In genomic region chr11:47394322-47395224, GRCh38 we compare ENCODE assay signal across 8 cellular contexts. TPM values are rescaled to one million over a fixed set of nuclear protein-coding genes. Genes with fewer than 3 reads are reported as not detected.
A peak's percentile ranks its signal among the peaks of the same experiment; 100 is the strongest.
DNase-seq lines count a peak whose midpoint lies in the region; ATAC-seq and TF ChIP-seq lines count a peak whose summit lies in the region.

No MANE protein-coding gene starts in this region.

- H3K27ac ChIP-seq in Karpas-422 (ENCODE audit: low read length) = peak overlapping the region; percentile 84

- no peaks in the 10 kb centered on the region for H3K27me3 ChIP-seq in Karpas-422 (ENCODE audit: low read length)

- no peaks in the 10 kb centered on the region for H4K20me1 ChIP-seq in Karpas-422 (ENCODE audit: insufficient read depth, low read depth, low read length)

- no peaks in the 10 kb centered on the region for H3K9me3 ChIP-seq in Karpas-422 (ENCODE audit: low read length)

- peaks cover 45% of the 10 kb centered on the region for H3K4me1 ChIP-seq in Karpas-422 (ENCODE audit: low read length)

- no peak overlapping the region for H2AFZ ChIP-seq in Karpas-422 (ENCODE audit: low read length)

- POLR2A ChIA-PET in HEK293T (lab: Yijun Ruan, JAX) = no interaction called here

- peak overlapping the region; percentile 79 for H3K9ac ChIP-seq in Karpas-422 (ENCODE audit: low read length)

- peak; percentile 91 for DNase-seq in Karpas-422
- peak; percentile 55 for DNase-seq in activated T-cell treated with anti-CD3 and anti-CD28 coated beads, Interleukin-2, amount 50 U/mL, for 1 hour
- DNase-seq in Right ventricle myocardium inferior (ENCODE audit: missing footprints) = peak; percentile 93
- DNase-seq in stimulated activated CD4-positive, alpha-beta T cell treated with anti-CD3 and anti-CD28 coated beads, Interleukin-15, amount 100 ng/mL, for 24 hours = peak; percentile 73
- DNase-seq in NCI-H226 = no peak
- DNase-seq in HEK293T (ENCODE audit: extremely low spot score) = no peak

- CTCF ChIA-PET in HEK293T (lab: Yijun Ruan, JAX) = no interaction called here

- H3K9me2 ChIP-seq in Karpas-422 (replicated peaks; ENCODE audit: insufficient read depth, low read length) = no peaks in the 10 kb centered on the region

- peak; percentile 69 for ATAC-seq in GM18909 (IDR thresholded peaks at IDR 0.05; ENCODE audit: poor library complexity, unreplicated experiment)
- peak; percentile 44 for ATAC-seq in Right ventricle myocardium inferior
- ATAC-seq in HG03135 (IDR thresholded peaks at IDR 0.05; ENCODE audit: unreplicated experiment) = no peak

- intact Hi-C loops in Right ventricle myocardium inferior (cut with DNase I) = no loop called here

- H3K79me2 ChIP-seq in Karpas-422 (ENCODE audit: low read length) = no peaks in the 10 kb centered on the region

- no peaks in the 10 kb centered on the region for H3K36me3 ChIP-seq in Karpas-422 (ENCODE audit: insufficient read depth, low read length)

- peak overlapping the region; percentile 66 for H3K4me2 ChIP-seq in Karpas-422 (ENCODE audit: low read depth, low read length, poor library complexity, severe bottlenecking)

- H3K4me3 ChIP-seq in Karpas-422 (ENCODE audit: low read length) = peak overlapping the region; percentile 59; the same call in 1 of the 2 replicates

TF ChIP-seq in HEK293T, 16 proteins besides CTCF, POLR2A, EP300 and RAD21:
- TF ChIP-seq ARNT (IDR thresholded peaks at IDR 0.05) (no peak), L3MBTL2 (conservative IDR thresholded peaks at IDR 0.05) (no peak), PKNOX1 (IDR thresholded peaks at IDR 0.05) (no peak), SUZ12 (IDR thresholded peaks at IDR 0.05) (no peak), ELF4 (IDR thresholded peaks at IDR 0.05) (no peak), NFRKB (IDR thresholded peaks at IDR 0.05) (no peak), HDGF (IDR thresholded peaks at IDR 0.05; ENCODE audit: borderline replicate concordance) (no peak), ZNF384 (IDR thresholded peaks at IDR 0.05) (no peak), FOXK2 (IDR thresholded peaks at IDR 0.05) (no peak), LEF1 (IDR thresholded peaks at IDR 0.05; ENCODE audit: borderline replicate concordance) (no peak), FOXM1 (IDR thresholded peaks at IDR 0.05; ENCODE audit: borderline replicate concordance) (no peak), FOXA1 (IDR thresholded peaks at IDR 0.05) (no peak), CTBP1 (IDR thresholded peaks at IDR 0.05; ENCODE audit: borderline replicate concordance) (no peak), SP1 (IDR thresholded peaks at IDR 0.05) (no peak)

RNA-seq across cellular contexts. Expression of gene SLC39A13, which starts 13.8 kb away (rescaled TPM):
- total RNA-seq in Karpas-422 (2014; rRNA removed; shearing (Covaris generic); ENCODE audit: low replicate concordance) = 24.9 and 32.8 TPM in 2 replicates
- 35.0 TPM for total RNA-seq in Right ventricle myocardium inferior

RNA-seq across cellular contexts. Expression of gene SPI1, which starts 16.2 kb away (rescaled TPM):
- total RNA-seq in Karpas-422 (2014; rRNA removed; shearing (Covaris generic); ENCODE audit: low replicate concordance) = 114 and 198 TPM in 2 replicates
- total RNA-seq in Right ventricle myocardium inferior = 14.6 TPM

RNA-seq across cellular contexts. Expression of gene PSMC3, which starts 31.7 kb away (rescaled TPM):
- 40.6 and 119 TPM in 2 replicates for total RNA-seq in Karpas-422 (2014; rRNA removed; shearing (Covaris generic); ENCODE audit: low replicate concordance)
- total RNA-seq in Right ventricle myocardium inferior = 160 TPM

RNA-seq across cellular contexts. Expression of gene MYBPC3, which starts 42.1 kb away (rescaled TPM):
- total RNA-seq in Karpas-422 (2014; rRNA removed; shearing (Covaris generic); ENCODE audit: low replicate concordance) = 0.67 and 0.72 TPM in 2 replicates
- 2,397 TPM for total RNA-seq in Right ventricle myocardium inferior

RNA-seq across cellular contexts. Expression of gene RAPSN, which starts 54.4 kb away (rescaled TPM):
- total RNA-seq in Karpas-422 (2014; rRNA removed; shearing (Covaris generic); ENCODE audit: low replicate concordance) = 0.52 and 4.5 TPM in 2 replicates
- 7.0 TPM for total RNA-seq in Right ventricle myocardium inferior

Comparison
In these comparisons a context has a peak if more than half of its experiments do, and no peak if none do; other contexts are left out.
1. DNase-seq: peak in Karpas-422 (single experiment), activated T-cell treated with anti-CD3 and anti-CD28 coated beads, Interleukin-2, amount 50 U/mL, for 1 hour (single experiment), Right ventricle myocardium inferior (single experiment) and stimulated activated CD4-positive, alpha-beta T cell treated with anti-CD3 and anti-CD28 coated beads, Interleukin-15, amount 100 ng/mL, for 24 hours (single experiment); none in NCI-H226 (single experiment) and HEK293T (single experiment).